ENCODE assay signal across 8 cellular contexts in genomic region chr19:38335949-38336637, GRCh38. TPM values are rescaled to one million over a fixed set of nuclear protein-coding genes. Genes with fewer than 3 reads are reported as not detected.
DNase-seq lines count a peak whose midpoint lies in the region; ATAC-seq and TF ChIP-seq lines count a peak whose summit lies in the region.

No MANE protein-coding gene starts in this region.

- DNase-seq in GM12865 (ENCODE audit: low read depth) (peak; percentile 98), NCI-H1417 (lab: John Stamatoyannopoulos, UW) (peak; percentile 90 to 96 (median 95)), Right ventricle myocardium superior (peak; percentile 97), tibial artery (peak; percentile 95 to 97)
- peak; percentile 87 for DNase-seq in activated naive CD8-positive, alpha-beta T cell treated with anti-CD3 and anti-CD28 coated beads, Interleukin-2, amount 50 U/mL, for 16 hours (ENCODE audit: low read depth, low spot score)

- no peaks in the 10 kb centered on the region for H3K9me2 ChIP-seq in SU-DHL-6 (replicated peaks; ENCODE audit: insufficient read depth, low read length)

- H3K27ac ChIP-seq in SU-DHL-6 (ENCODE audit: low read depth, low read length) (peak overlapping the region; percentile 86), parathyroid adenoma (peak overlapping the region; percentile 94), tibial artery (peak overlapping the region; percentile 91 to 99)

- peak; percentile 69 for ATAC-seq in HG02759 (IDR thresholded peaks at IDR 0.05; ENCODE audit: unreplicated experiment)
- peak; percentile 95 for ATAC-seq in Right ventricle myocardium superior (ENCODE audit: poor library complexity)

- no peaks in the 10 kb centered on the region for H3K36me3 ChIP-seq in SU-DHL-6 (ENCODE audit: low read length)
- H3K36me3 ChIP-seq in parathyroid adenoma (ENCODE audit: control insufficient read depth, insufficient read depth, low read length): no peaks in the 10 kb centered on the region
- peaks cover 0 to 9% (median 7%) of the 10 kb centered on the region in 3 donors for H3K36me3 ChIP-seq in tibial artery

- H3K27me3 ChIP-seq in SU-DHL-6 (ENCODE audit: low read length) (no peaks in the 10 kb centered on the region), parathyroid adenoma (ENCODE audit: control insufficient read depth, insufficient read depth, low read length) (no peaks in the 10 kb centered on the region), tibial artery (no peaks in the 10 kb centered on the region)

- intact Hi-C loops in Right ventricle myocardium superior (cut with DNase I): loop anchor here (2.0 kb wide), 2 partner anchors 39 to 93 kb away; partner anchors contain the start of gene PSMD8
- intact Hi-C loops in tibial artery (cut with DNase I; ENCODE audit: low total_unique reads): loop anchor here (5.0 to 10.0 kb wide), 2 partner anchors 36 to 431 kb away; partner anchors contain the start of genes PSMD8, SIPA1L3 and WDR87

- peaks cover 3% of the 10 kb centered on the region; the same call in 1 of the 2 replicates for H3F3A ChIP-seq in SU-DHL-6 (ENCODE audit: insufficient read depth)

- TF ChIP-seq CTCF in GM12865 (IDR thresholded peaks at IDR 0.05; ENCODE audit: insufficient read depth, low read depth, low read length, missing control alignments) (no peak), SU-DHL-6 (IDR thresholded peaks at IDR 0.05; ENCODE audit: insufficient read depth, low read length, poor library complexity, severe bottlenecking) (no peak), parathyroid adenoma (IDR thresholded peaks at IDR 0.05) (no peak), tibial artery (IDR thresholded peaks at IDR 0.05) (no peak)

- H4K20me1 ChIP-seq in SU-DHL-6 (ENCODE audit: low read depth, low read length): no peaks in the 10 kb centered on the region

- H3K4me1 ChIP-seq in parathyroid adenoma: no peaks in the 10 kb centered on the region
- peaks cover 0 to 30% (median 19%) of the 10 kb centered on the region in 4 donors for H3K4me1 ChIP-seq in tibial artery

- H3K79me2 ChIP-seq in SU-DHL-6 (ENCODE audit: insufficient read depth, low read length): no peaks in the 10 kb centered on the region
- H3K79me2 ChIP-seq in parathyroid adenoma: no peaks in the 10 kb centered on the region

- H3K9ac ChIP-seq in SU-DHL-6 (ENCODE audit: low read length) (peak overlapping the region; percentile 68), parathyroid adenoma (no peak overlapping the region)

- H3K4me2 ChIP-seq in SU-DHL-6 (ENCODE audit: low read depth, low read length, poor library complexity, severe bottlenecking) (peak overlapping the region; percentile 89), parathyroid adenoma (ENCODE audit: low read length) (peak overlapping the region; percentile 100)

- H3K4me3 ChIP-seq in GM12865 (ENCODE audit: low read depth, low read length) (peak overlapping the region; percentile 77), SU-DHL-6 (ENCODE audit: insufficient read depth, low read length, poor library complexity, severe bottlenecking) (peak overlapping the region; percentile 82), parathyroid adenoma (ENCODE audit: low read depth, low read length) (peak overlapping the region; percentile 99), tibial artery (peak overlapping the region; percentile 68 to 95)

- H3K9me3 ChIP-seq in SU-DHL-6 (ENCODE audit: insufficient read depth, low read length) (no peaks in the 10 kb centered on the region), parathyroid adenoma (ENCODE audit: control insufficient read depth, low read length) (no peaks in the 10 kb centered on the region), tibial artery (no peaks in the 10 kb centered on the region)

- peak overlapping the region; percentile 90 for H2AFZ ChIP-seq in SU-DHL-6 (ENCODE audit: low read depth, low read length, severe bottlenecking)
- H2AFZ ChIP-seq in parathyroid adenoma: peak overlapping the region; percentile 90

RNA-seq across cellular contexts. Expression of gene CATSPERG, which starts 0.5 kb away (rescaled TPM):
- 0.86 TPM for total RNA-seq in Right ventricle myocardium superior

RNA-seq across cellular contexts. Expression of gene KCNK6, which starts 16.4 kb away (rescaled TPM):
- 4.7 TPM for total RNA-seq in Right ventricle myocardium superior

RNA-seq across cellular contexts. Expression of gene YIF1B, which starts 20.3 kb away (rescaled TPM):
- total RNA-seq in Right ventricle myocardium superior: 31.3 TPM

RNA-seq across cellular contexts. Expression of gene C19orf33, which starts 32.0 kb away (rescaled TPM):
- 5.6 TPM for total RNA-seq in Right ventricle myocardium superior

RNA-seq across cellular contexts. Expression of gene PSMD8, which starts 38.3 kb away (rescaled TPM):
- 299 TPM for total RNA-seq in Right ventricle myocardium superior

Comparison
In these comparisons a context has a peak if more than half of its experiments do, and no peak if none do; other contexts are left out.
1. Peak in every context shown above with its lines: DNase-seq, ATAC-seq, H3K4me3 ChIP-seq and H3K27ac ChIP-seq.